ENCODE assay signal across 8 cellular contexts in the genomic region with DNA sequence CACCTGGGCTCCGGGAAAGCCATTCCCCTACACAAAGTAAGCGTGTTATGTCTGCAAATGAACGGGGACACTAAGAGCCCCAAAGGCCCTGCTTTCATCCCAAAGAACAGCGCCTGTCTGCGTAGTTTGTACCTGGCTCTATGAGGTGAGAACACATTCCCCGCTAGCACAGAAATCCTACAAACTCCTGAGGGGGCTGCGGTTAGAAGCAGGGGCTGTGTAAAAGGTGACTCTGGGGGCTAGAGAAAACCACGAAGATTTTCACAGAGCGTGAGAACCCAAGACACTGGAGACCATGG.
DNase-seq lines count a peak whose midpoint lies in the region; ATAC-seq and TF ChIP-seq lines count a peak whose summit lies in the region.
"Not testable (repeated sequence)": the region's sequence is repeated elsewhere in the genome, so short reads cannot be mapped to it uniquely, and the experiment has no call there.

No MANE protein-coding gene starts in this region.

- H3K27ac ChIP-seq in GM23338 (ENCODE audit: low read depth): peak overlapping the region; percentile 75
- peak overlapping the region; percentile 93 for H3K27ac ChIP-seq in SJSA1
- H3K27ac ChIP-seq in heart left ventricle: peak overlapping the region in 4 of 12 donors; percentile 77 to 89 (median 86)
- peak overlapping the region; percentile 83 for H3K27ac ChIP-seq in muscle layer of duodenum (ENCODE audit: low read length)
- peak overlapping the region in 18 of 21 experiments; percentile 83 to 97 (median 92) for H3K27ac ChIP-seq in skin epidermis
- peak overlapping the region; percentile 82 to 83 for H3K27ac ChIP-seq in uterus

- peak overlapping the region; percentile 100 for H3K27ac Mint-ChIP-seq in GM23338
- H3K27ac Mint-ChIP-seq in activated naive CD4-positive, alpha-beta T cell treated with anti-CD3 and anti-CD28 coated beads for 36 hours: peak overlapping the region; percentile 99
- peak overlapping the region; percentile 98 for H3K27ac Mint-ChIP-seq in dendritic cell treated with granulocyte-macrophage colony-stimulating factor and Interleukin-4, amounts not matched to agents 40 ng/mL and 50 ng/mL, for 4 days

- not testable (repeated sequence) for H3K9me2 ChIP-seq in GM23338 (ENCODE audit: insufficient read depth)

- WGBS in heart left ventricle, 4 donors: 58 to 75% (median 62%) methylated on average over 9 of the region's 9 CpGs

- H3K27me3 ChIP-seq in GM23338 (ENCODE audit: insufficient read depth) (peaks cover 11% of the 10 kb centered on the region; the same call in 1 of the 2 replicates), heart left ventricle (peaks cover 0 to 12% (median 0%) of the 10 kb centered on the region in 9 donors)
- not testable (repeated sequence) for H3K27me3 ChIP-seq in SJSA1 (replicated peaks); muscle layer of duodenum (ENCODE audit: low read depth, low read length); uterus

- CTCF ChIA-PET in activated naive CD4-positive, alpha-beta T cell treated with anti-CD3 and anti-CD28 coated beads for 36 hours (lab: Charles Lee): interaction anchor here (0.6 to 1.0 kb wide), 2 partner anchors 14 to 17 kb away, joined by 3 read pairs; no protein-coding TSS in a partner anchor

- peaks cover 15% of the 10 kb centered on the region for H3K4me1 Mint-ChIP-seq in GM23338
- peaks cover 37% of the 10 kb centered on the region for H3K4me1 Mint-ChIP-seq in activated naive CD4-positive, alpha-beta T cell treated with anti-CD3 and anti-CD28 coated beads for 36 hours (ENCODE audit: low read depth)
- peaks cover 28% of the 10 kb centered on the region for H3K4me1 Mint-ChIP-seq in dendritic cell treated with granulocyte-macrophage colony-stimulating factor and Interleukin-4, amounts not matched to agents 40 ng/mL and 50 ng/mL, for 4 days (ENCODE audit: low read depth)

- peak; percentile 19 for ATAC-seq in GM23338
- not testable (repeated sequence) for ATAC-seq in heart left ventricle

- H3K9me3 ChIP-seq in SJSA1 (replicated peaks); heart left ventricle; muscle layer of duodenum (ENCODE audit: control insufficient read depth in 1 of 2, low read length in 2 of 2); uterus: not testable (repeated sequence)

- H3K4me2 ChIP-seq in GM23338: peak overlapping the region; percentile 88

- not testable (repeated sequence) for H4K20me1 ChIP-seq in GM23338 (replicated peaks; ENCODE audit: insufficient read depth)

- H2AFZ ChIP-seq in GM23338: peak overlapping the region; percentile 56; the same call in 1 of the 2 replicates

- not testable (repeated sequence) for H3K4me1 ChIP-seq in GM23338 (ENCODE audit: insufficient read depth); SJSA1 (replicated peaks); muscle layer of duodenum (ENCODE audit: control insufficient read depth in 1 of 2, insufficient read depth in 2 of 2, low read length in 2 of 2); uterus
- H3K4me1 ChIP-seq in heart left ventricle: peaks cover 0 to 15% (median 0%) of the 10 kb centered on the region in 12 donors

- peaks cover 17% of the 10 kb centered on the region for H3K27me3 Mint-ChIP-seq in GM23338 (ENCODE audit: insufficient read depth, low read depth, poor library complexity)
- H3K27me3 Mint-ChIP-seq in activated naive CD4-positive, alpha-beta T cell treated with anti-CD3 and anti-CD28 coated beads for 36 hours (ENCODE audit: low read depth); dendritic cell treated with granulocyte-macrophage colony-stimulating factor and Interleukin-4, amounts not matched to agents 40 ng/mL and 50 ng/mL, for 4 days: not testable (repeated sequence)

- not testable (repeated sequence) for H3K9me3 Mint-ChIP-seq in GM23338; activated naive CD4-positive, alpha-beta T cell treated with anti-CD3 and anti-CD28 coated beads for 36 hours; dendritic cell treated with granulocyte-macrophage colony-stimulating factor and Interleukin-4, amounts not matched to agents 40 ng/mL and 50 ng/mL, for 4 days

- TF ChIP-seq POLR2A in heart left ventricle (IDR thresholded peaks at IDR 0.05); uterus (IDR thresholded peaks at IDR 0.05): not testable (repeated sequence)

- intact Hi-C loops in activated naive CD4-positive, alpha-beta T cell treated with anti-CD3 and anti-CD28 coated beads for 36 hours (cut with micrococcal nuclease): loop anchor here (1.0 to 10.0 kb wide), 7 partner anchors 14 to 843 kb away; a partner anchor contains a TSS
- intact Hi-C loops in dendritic cell treated with granulocyte-macrophage colony-stimulating factor and Interleukin-4, amounts not matched to agents 40 ng/mL and 50 ng/mL, for 4 days (cut with micrococcal nuclease); heart left ventricle (cut with DNase I); uterus (cut with DNase I; ENCODE audit: low total_unique reads): not testable (repeated sequence)

- H3K4me3 Mint-ChIP-seq in GM23338: peak overlapping the region; percentile 89
- peak overlapping the region; percentile 89 for H3K4me3 Mint-ChIP-seq in activated naive CD4-positive, alpha-beta T cell treated with anti-CD3 and anti-CD28 coated beads for 36 hours
- H3K4me3 Mint-ChIP-seq in dendritic cell treated with granulocyte-macrophage colony-stimulating factor and Interleukin-4, amounts not matched to agents 40 ng/mL and 50 ng/mL, for 4 days: peak overlapping the region; percentile 94

- H3K36me3 ChIP-seq in GM23338 (ENCODE audit: insufficient read depth); SJSA1; heart left ventricle; muscle layer of duodenum (ENCODE audit: control insufficient read depth in 1 of 2, insufficient read depth in 2 of 2, low read length in 2 of 2); uterus: not testable (repeated sequence)

- H3F3A ChIP-seq in GM23338 (replicated peaks; ENCODE audit: low read depth): not testable (repeated sequence)

- not testable (repeated sequence) for H3K79me2 ChIP-seq in GM23338 (replicated peaks; ENCODE audit: insufficient read depth)

- H3K36me3 Mint-ChIP-seq in GM23338 (ENCODE audit: low read depth); activated naive CD4-positive, alpha-beta T cell treated with anti-CD3 and anti-CD28 coated beads for 36 hours (ENCODE audit: low read depth); dendritic cell treated with granulocyte-macrophage colony-stimulating factor and Interleukin-4, amounts not matched to agents 40 ng/mL and 50 ng/mL, for 4 days (ENCODE audit: low read depth): not testable (repeated sequence)

- not testable (repeated sequence) for TF ChIP-seq CTCF in GM23338 (conservative IDR thresholded peaks at IDR 0.05; ENCODE audit: low read depth in 2 of 2); heart left ventricle (IDR thresholded peaks at IDR 0.05); uterus (IDR thresholded peaks at IDR 0.05)

- DNase-seq in GM23338 (ENCODE audit: low spot score); SJSA1 (ENCODE audit: low read depth in 1 of 2, low spot score in 2 of 2); activated naive CD4-positive, alpha-beta T cell treated with anti-CD3 and anti-CD28 coated beads for 36 hours; heart left ventricle; uterus: not testable (repeated sequence)

- H3K4me3 ChIP-seq in GM23338 (peak overlapping the region; percentile 57), SJSA1 (peak overlapping the region; percentile 40), heart left ventricle (peak overlapping the region in 7 of 12 donors; percentile 49 to 66 (median 61)), muscle layer of duodenum (ENCODE audit: low read depth in 1 of 2, low read length in 2 of 2) (peak overlapping the region; percentile 62 to 64), skin epidermis (peak overlapping the region in 2 of 7 experiments; percentile 31 to 47), uterus (peak overlapping the region in 1 of 2 donors; percentile 58)

TF ChIP-seq in GM23338, 12 proteins besides CTCF, POLR2A, EP300 and RAD21:
- peak; percentile 28 for TF ChIP-seq EZH2 (IDR thresholded peaks at IDR 0.05; ENCODE audit: low read depth, unreplicated experiment)
